Comparison of ENCODE assay signal across 19 cellular contexts in the genomic region with DNA sequence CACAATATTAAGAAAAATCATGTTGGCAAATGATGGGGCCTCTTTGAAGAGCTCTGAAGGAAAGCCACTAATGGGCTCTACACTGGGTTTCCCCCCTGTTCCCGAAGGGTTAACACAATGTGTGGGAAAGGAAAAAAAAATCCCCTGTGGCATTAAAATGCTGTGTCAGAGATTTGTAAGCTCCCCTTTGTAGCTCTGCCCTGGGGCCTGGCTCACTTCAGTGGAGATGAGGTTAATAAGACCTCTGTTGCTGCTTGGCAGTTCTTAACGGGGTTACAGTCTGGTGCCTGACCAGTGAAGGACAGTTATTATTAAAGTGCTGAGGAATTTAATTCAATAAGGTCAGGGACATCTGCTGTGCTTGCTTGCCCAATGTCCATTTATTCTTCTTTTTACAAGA.
DNase-seq lines count a peak whose midpoint lies in the region; ATAC-seq, FAIRE-seq and TF ChIP-seq lines count a peak whose summit lies in the region.
"Had no signal": no experiment of that assay in that cellular context is flagged by ENCODE, and none has a peak within 500 bp of the region (broad histone marks: within the 10 kb centered on the region; RNA-seq: fewer than 3 reads in every experiment).

No MANE protein-coding gene starts in this region.

- ATAC-seq in foreskin keratinocyte: no peak
- ATAC-seq in GM18511 (IDR thresholded peaks at IDR 0.05; ENCODE audit: unreplicated experiment): no peak
- ATAC-seq in GM18505 (IDR thresholded peaks at IDR 0.05; ENCODE audit: unreplicated experiment): no peak

- H3K27ac Mint-ChIP-seq in neural progenitor cell: no peak overlapping the region
- H3K27ac Mint-ChIP-seq: activated naive CD4-positive, alpha-beta T cell treated with anti-CD3 and anti-CD28 coated beads, Interleukin-2, amount 50 U/mL, for 24 hours had no signal

- H3K4me1 Mint-ChIP-seq in neural progenitor cell: peaks cover 42% of the 10 kb centered on the region

- no peaks in the 10 kb centered on the region for H3K9me3 Mint-ChIP-seq in neural progenitor cell
- H3K9me3 Mint-ChIP-seq: activated naive CD4-positive, alpha-beta T cell treated with anti-CD3 and anti-CD28 coated beads, Interleukin-2, amount 50 U/mL, for 24 hours had no signal

- H4K20me1 ChIP-seq in KMS-11 (ENCODE audit: insufficient read depth) (no peaks in the 10 kb centered on the region), neural progenitor cell (ENCODE audit: low read depth) (peaks cover 20% of the 10 kb centered on the region)
- H4K20me1 ChIP-seq: BLaER1 treated with 17β-estradiol and CSF1 and Interleukin-3, amounts not matched to agents 10 nM and 100 nM had no signal

- no peak for TF ChIP-seq POLR2A in GM18505 (IDR thresholded peaks at IDR 0.05; ENCODE audit: borderline replicate concordance, extremely low read depth, insufficient read depth, insufficient read length)

- H2AFZ ChIP-seq in KMS-11 (ENCODE audit: low read depth) (no peak overlapping the region), neural progenitor cell (replicated peaks) (no peak overlapping the region)

- H3K9me3 ChIP-seq in neural progenitor cell (ENCODE audit: low read depth): no peaks in the 10 kb centered on the region
- H3K9me3 ChIP-seq: BLaER1 treated with 17β-estradiol and CSF1 and Interleukin-3, amounts not matched to agents 10 nM and 100 nM; breast epithelium; tibial nerve had no signal

- H3K4me1 ChIP-seq in KMS-11 (ENCODE audit: low read depth, poor library complexity, severe bottlenecking) (peaks cover 20% of the 10 kb centered on the region), foreskin keratinocyte (peaks cover 15% of the 10 kb centered on the region), neural progenitor cell (peaks cover 39% of the 10 kb centered on the region)
- H3K4me1 ChIP-seq: breast epithelium had no signal

- H3K4me2 ChIP-seq in KMS-11: peak overlapping the region; percentile 34
- H3K4me2 ChIP-seq in neural progenitor cell: peak overlapping the region; percentile 37
- H3K4me2 ChIP-seq: BLaER1 treated with 17β-estradiol and CSF1 and Interleukin-3, amounts not matched to agents 10 nM and 100 nM had no signal

- H3K79me2 ChIP-seq in KMS-11 (ENCODE audit: insufficient read depth, low read depth) (no peaks in the 10 kb centered on the region), neural progenitor cell (ENCODE audit: low read depth) (peaks cover 33% of the 10 kb centered on the region)

- H3K4me3 Mint-ChIP-seq in neural progenitor cell: no peak overlapping the region
- H3K4me3 Mint-ChIP-seq: activated naive CD4-positive, alpha-beta T cell treated with anti-CD3 and anti-CD28 coated beads, Interleukin-2, amount 50 U/mL, for 24 hours had no signal

- no peak for FAIRE-seq in RCC 7860 (lab: Jason Lieb, UNC)

- peaks cover 2% of the 10 kb centered on the region for H3K36me3 Mint-ChIP-seq in neural progenitor cell
- H3K36me3 Mint-ChIP-seq: activated naive CD4-positive, alpha-beta T cell treated with anti-CD3 and anti-CD28 coated beads, Interleukin-2, amount 50 U/mL, for 24 hours had no signal

- H3K36me3 ChIP-seq in KMS-11 (ENCODE audit: insufficient read depth): no peaks in the 10 kb centered on the region
- H3K36me3 ChIP-seq in neural progenitor cell: no peaks in the 10 kb centered on the region
- H3K36me3 ChIP-seq: BLaER1 treated with 17β-estradiol and CSF1 and Interleukin-3, amounts not matched to agents 10 nM and 100 nM; breast epithelium; tibial nerve had no signal

- H3K9ac ChIP-seq in KMS-11 (no peak overlapping the region), neural progenitor cell (no peak overlapping the region)
- H3K9ac ChIP-seq: BLaER1 treated with 17β-estradiol and CSF1 and Interleukin-3, amounts not matched to agents 10 nM and 100 nM had no signal

- DNase-seq in T1000 (lab: John Stamatoyannopoulos, UW): peak; percentile 5
- no peak for DNase-seq in foreskin keratinocyte
- DNase-seq in neural progenitor cell (ENCODE audit: low spot score): peak; percentile 49
- DNase-seq in NK-92 (lab: John Stamatoyannopoulos, UW; ENCODE audit: unreplicated experiment): no peak
- no peak for DNase-seq in RCC 7860 (ENCODE audit: low spot score)
- DNase-seq: DMS79 treated with DMSO at 0.1 percent for 48 hours; effector CD8-positive, alpha-beta T cell; KG1; NCI-H1417 treated with DMSO at 0.1 percent for 48 hours; OCI-M1; SW 1271 had no signal

- H3K27ac ChIP-seq in KMS-11 (no peak overlapping the region; the same call in 1 of the 2 replicates), foreskin keratinocyte (peak overlapping the region; percentile 74), neural progenitor cell (peak overlapping the region; percentile 21)
- H3K27ac ChIP-seq: BLaER1 treated with 17β-estradiol and CSF1 and Interleukin-3, amounts not matched to agents 10 nM and 100 nM; breast epithelium; skin epidermis had no signal

- peaks cover 2% of the 10 kb centered on the region for H3K27me3 Mint-ChIP-seq in neural progenitor cell (ENCODE audit: insufficient read depth, low read depth)

- H3K4me3 ChIP-seq in KMS-11 (IDR thresholded peaks at IDR 0.05; ENCODE audit: insufficient read depth, low read depth, low read length) (no peak overlapping the region), neural progenitor cell (no peak overlapping the region)
- H3K4me3 ChIP-seq: BLaER1 treated with 17β-estradiol and CSF1 and Interleukin-3, amounts not matched to agents 10 nM and 100 nM; breast epithelium; skin epidermis; tibial nerve had no signal

- no peaks in the 10 kb centered on the region for H3K27me3 ChIP-seq in KMS-11 (ENCODE audit: insufficient read depth, low read depth)
- no peaks in the 10 kb centered on the region for H3K27me3 ChIP-seq in foreskin keratinocyte
- H3K27me3 ChIP-seq in neural progenitor cell: no peaks in the 10 kb centered on the region
- H3K27me3 ChIP-seq: BLaER1 treated with 17β-estradiol and CSF1 and Interleukin-3, amounts not matched to agents 10 nM and 100 nM; breast epithelium; tibial nerve had no signal

- H3F3A ChIP-seq in neural progenitor cell (ENCODE audit: low read depth): no peaks in the 10 kb centered on the region

- TF ChIP-seq CTCF in KMS-11 (conservative IDR thresholded peaks at IDR 0.05; ENCODE audit: low read depth, low read length): no peak
- TF ChIP-seq CTCF in foreskin keratinocyte (conservative IDR thresholded peaks at IDR 0.05): no peak
- no peak for TF ChIP-seq CTCF in neural progenitor cell (IDR thresholded peaks at IDR 0.05)

Comparison
In these comparisons a context has a peak if more than half of its experiments do, and no peak if none do; other contexts are left out.
1. DNase-seq: peak in T1000 (single experiment) and neural progenitor cell (single experiment); none in foreskin keratinocyte (0 of 2), NK-92 (single experiment) and RCC 7860 (single experiment).